ENCODE assay signal across 8 cellular contexts in genomic region chr6:117482240-117483003, GRCh38. TPM values are rescaled to one million over a fixed set of nuclear protein-coding genes. Genes with fewer than 3 reads are reported as not detected.
DNase-seq lines count a peak whose midpoint lies in the region; ATAC-seq and FAIRE-seq lines count a peak whose summit lies in the region.

Gene DCBLD1, plus strand, starts transcription at chr6:117482674. Its CDS starts 108 bp downstream, at chr6:117482782.

- H3K36me3 Mint-ChIP-seq in stimulated activated memory B cell treated with anti-CD40 and anti-IgM and Interleukin-4, amounts not matched to agents 10 μg/mL and 1 μg/mL and 100 μg/mL, for 72 hours: no peaks in the 10 kb centered on the region

- peak; percentile 84 for ATAC-seq in HG03354 (IDR thresholded peaks at IDR 0.05; ENCODE audit: poor library complexity, severe bottlenecking, unreplicated experiment)
- ATAC-seq in stimulated activated memory B cell treated with anti-CD40 and anti-IgM and Interleukin-4, amounts not matched to agents 10 μg/mL and 1 μg/mL and 100 μg/mL, for 72 hours: peak; percentile 86

- no peaks in the 10 kb centered on the region for H3K9me3 Mint-ChIP-seq in stimulated activated memory B cell treated with anti-CD40 and anti-IgM and Interleukin-4, amounts not matched to agents 10 μg/mL and 1 μg/mL and 100 μg/mL, for 72 hours

- no peaks in the 10 kb centered on the region for H3K36me3 ChIP-seq in BLaER1 treated with 17β-estradiol and CSF1 and Interleukin-3, amounts not matched to agents 10 nM and 100 nM

- H3K27me3 Mint-ChIP-seq in stimulated activated memory B cell treated with anti-CD40 and anti-IgM and Interleukin-4, amounts not matched to agents 10 μg/mL and 1 μg/mL and 100 μg/mL, for 72 hours: peaks cover 57% of the 10 kb centered on the region

- H3K4me3 ChIP-seq in BLaER1 treated with 17β-estradiol and CSF1 and Interleukin-3, amounts not matched to agents 10 nM and 100 nM: peak within 1 kb of the TSS; percentile 56 to 74 (median 64)
- peak within 1 kb of the TSS; percentile 47 for H3K4me3 ChIP-seq in mononuclear cell (ENCODE audit: low read length)

- H3K4me1 Mint-ChIP-seq in stimulated activated memory B cell treated with anti-CD40 and anti-IgM and Interleukin-4, amounts not matched to agents 10 μg/mL and 1 μg/mL and 100 μg/mL, for 72 hours: peaks cover 19% of the 10 kb centered on the region

- H3K4me3 Mint-ChIP-seq in stimulated activated memory B cell treated with anti-CD40 and anti-IgM and Interleukin-4, amounts not matched to agents 10 μg/mL and 1 μg/mL and 100 μg/mL, for 72 hours: peak within 1 kb of the TSS; percentile 84

- peak within 1 kb of the TSS in 6 of 11 experiments; percentile 15 to 75 (median 50); a peak in 12 of 22 replicates for H3K27ac ChIP-seq in BLaER1 treated with 17β-estradiol and CSF1 and Interleukin-3, amounts not matched to agents 10 nM and 100 nM
- peak within 1 kb of the TSS; percentile 74 for H3K27ac ChIP-seq in epithelial cell of prostate

- peaks cover 0 to 16% (median 7%) of the 10 kb centered on the region in 11 experiments; a peak in 13 of 22 replicates for H3K9me3 ChIP-seq in BLaER1 treated with 17β-estradiol and CSF1 and Interleukin-3, amounts not matched to agents 10 nM and 100 nM (replicated peaks in 1 of 11)
- H3K9me3 ChIP-seq in mononuclear cell (ENCODE audit: low read depth, low read length): no peaks in the 10 kb centered on the region

- H3K27ac Mint-ChIP-seq in stimulated activated memory B cell treated with anti-CD40 and anti-IgM and Interleukin-4, amounts not matched to agents 10 μg/mL and 1 μg/mL and 100 μg/mL, for 72 hours: peak within 1 kb of the TSS; percentile 70

- peak within 1 kb of the TSS; percentile 26 to 76 (median 70) for H3K9ac ChIP-seq in BLaER1 treated with 17β-estradiol and CSF1 and Interleukin-3, amounts not matched to agents 10 nM and 100 nM

- peaks cover 0 to 9% (median 7%) of the 10 kb centered on the region in 10 experiments; a peak in 10 of 20 replicates for H3K4me1 ChIP-seq in BLaER1 treated with 17β-estradiol and CSF1 and Interleukin-3, amounts not matched to agents 10 nM and 100 nM
- H3K4me1 ChIP-seq in mononuclear cell (ENCODE audit: insufficient read depth, low read length): peaks cover 24% of the 10 kb centered on the region

- H3K4me2 ChIP-seq in BLaER1 treated with 17β-estradiol and CSF1 and Interleukin-3, amounts not matched to agents 10 nM and 100 nM: peak within 1 kb of the TSS; percentile 70 to 94 (median 90)

- H3K27me3 ChIP-seq in BLaER1 treated with 17β-estradiol and CSF1 and Interleukin-3, amounts not matched to agents 10 nM and 100 nM: peaks cover 39 to 53% (median 46%) of the 10 kb centered on the region in 11 experiments
- peaks cover 50% of the 10 kb centered on the region for H3K27me3 ChIP-seq in mononuclear cell (ENCODE audit: insufficient read depth, low read length)

- peak; percentile 72 for DNase-seq in GM19239 (ENCODE audit: insufficient read length, low spot score)
- DNase-seq in NOMO-1 treated with DMSO at 0.1 percent for 48 hours (lab: John Stamatoyannopoulos, UW; ENCODE audit: unreplicated experiment): peak; percentile 77
- DNase-seq in activated T-cell treated with anti-CD3 and anti-CD28 coated beads for 4 hours: peak; percentile 25
- peak; percentile 65 for DNase-seq in epithelial cell of prostate (ENCODE audit: low read depth, low spot score)

- FAIRE-seq in GM19239 (lab: Jason Lieb, UNC): peak; percentile 21

- H4K20me1 ChIP-seq in BLaER1 treated with 17β-estradiol and CSF1 and Interleukin-3, amounts not matched to agents 10 nM and 100 nM: no peaks in the 10 kb centered on the region; a peak in 1 of 22 replicates

RNA-seq across cellular contexts. Expression of gene DCBLD1, which starts in this region (rescaled TPM):
- 3.6 TPM for total RNA-seq in mononuclear cell

Comparison
In these comparisons a context has a peak if more than half of its experiments do, and no peak if none do; other contexts are left out.
1. Peak in every context shown above with its lines: DNase-seq, ATAC-seq, H3K4me3 ChIP-seq and H3K27ac ChIP-seq.
2. DNase-seq: peak in every context shown above with its lines; median percentile 77 in NOMO-1 treated with DMSO at 0.1 percent for 48 hours; 72 in GM19239; 65 in epithelial cell of prostate; 25 in activated T-cell treated with anti-CD3 and anti-CD28 coated beads for 4 hours.